ENCODE assay signal across 8 cellular contexts in the genomic region with DNA sequence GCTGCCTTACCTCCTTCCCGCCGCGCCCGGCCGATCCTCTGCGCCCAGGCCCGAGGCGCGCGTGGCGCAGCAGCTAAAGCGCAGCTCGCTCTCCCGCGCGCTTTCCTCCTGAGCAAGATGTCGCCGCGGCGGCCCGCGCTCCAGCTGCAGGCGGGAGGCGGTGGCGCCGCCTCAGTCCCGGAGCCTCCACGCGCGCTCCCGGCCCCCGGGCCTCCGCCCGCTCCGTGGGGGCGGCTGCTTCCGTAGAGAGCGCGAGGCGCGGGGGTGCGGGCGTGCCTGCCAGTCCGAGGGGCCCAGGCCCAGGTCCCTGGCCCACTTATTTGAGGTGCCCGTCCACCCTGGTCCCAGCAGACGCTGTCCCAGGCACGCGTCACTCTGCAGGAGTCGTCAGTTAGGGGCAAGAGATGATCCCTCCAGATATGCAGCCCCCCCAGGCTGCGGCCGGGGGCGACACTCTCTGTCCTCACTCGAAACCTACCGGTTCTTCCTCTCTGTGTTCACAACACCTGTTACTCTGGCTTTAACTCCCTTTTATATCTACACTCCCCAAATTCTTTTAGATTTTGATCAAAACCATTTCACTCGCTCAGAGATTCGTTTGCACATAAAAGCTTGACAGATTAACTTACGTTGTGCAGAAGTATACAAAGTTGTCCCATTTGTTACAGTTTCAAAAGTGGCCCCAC. TPM values are rescaled to one million over a fixed set of nuclear protein-coding genes. Genes with fewer than 3 reads are reported as not detected.
DNase-seq lines count a peak whose midpoint lies in the region; ATAC-seq and TF ChIP-seq lines count a peak whose summit lies in the region.

A gene with protein sequence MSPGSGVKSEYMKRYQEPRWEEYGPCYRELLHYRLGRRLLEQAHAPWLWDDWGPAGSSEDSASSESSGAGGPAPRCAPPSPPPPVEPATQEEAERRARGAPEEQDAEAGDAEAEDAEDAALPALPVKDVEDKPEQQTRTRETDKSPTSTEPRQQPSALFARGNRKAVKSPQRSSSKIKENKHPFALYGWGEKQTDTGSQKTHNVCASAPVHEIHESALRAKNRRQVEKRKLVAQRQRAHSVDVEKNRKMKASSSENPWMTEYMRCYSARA (minus strand): TSS at position 146 of the 686 bp plus-strand sequence. CDS start 582 bp downstream, outside the sequence.

- H3K79me2 ChIP-seq in trophoblast cell (ENCODE audit: control insufficient read depth, insufficient read depth, low read length, poor library complexity): peaks cover 16% of the 10 kb centered on the region

- H3K18ac ChIP-seq in trophoblast cell (ENCODE audit: low read length): peak within 1 kb of the TSS; percentile 72

- no peak within 1 kb of the TSS for H3K23ac ChIP-seq in trophoblast cell (ENCODE audit: low read length)

- POLR2A ChIA-PET in activated naive CD8-positive, alpha-beta T cell treated with anti-CD3 and anti-CD28 coated beads, Interleukin-2, amount 10 ng/mL, durations not matched to agents 7 days and 5 days (lab: Charles Lee): interaction anchor here (0.6 to 1.6 kb wide), 3 partner anchors 68 to 214 kb away, joined by 3 to 8 read pairs (median 4); no protein-coding TSS in a partner anchor

- H3K27me3 ChIP-seq in SJCRH30 (no peaks in the 10 kb centered on the region), heart left ventricle (peaks cover 0 to 2% (median 0%) of the 10 kb centered on the region in 9 donors), trophoblast cell (ENCODE audit: insufficient read depth, low read length) (no peaks in the 10 kb centered on the region), vagina (no peaks in the 10 kb centered on the region)

- TF ChIP-seq POLR2A in heart left ventricle (IDR thresholded peaks at IDR 0.05) (no peak), vagina (IDR thresholded peaks at IDR 0.05) (no peak)

- no peaks in the 10 kb centered on the region for H3K9me3 ChIP-seq in SJCRH30 (replicated peaks)
- no peaks in the 10 kb centered on the region for H3K9me3 ChIP-seq in heart left ventricle
- no peaks in the 10 kb centered on the region for H3K9me3 ChIP-seq in trophoblast cell (ENCODE audit: insufficient read depth, low read depth, low read length)
- H3K9me3 ChIP-seq in vagina: no peaks in the 10 kb centered on the region

- H3K9me3 Mint-ChIP-seq in activated naive CD8-positive, alpha-beta T cell treated with anti-CD3 and anti-CD28 coated beads, Interleukin-2, amount 10 ng/mL, durations not matched to agents 7 days and 5 days: no peaks in the 10 kb centered on the region

- peak within 1 kb of the TSS; percentile 89 for H3K27ac Mint-ChIP-seq in activated naive CD8-positive, alpha-beta T cell treated with anti-CD3 and anti-CD28 coated beads, Interleukin-2, amount 10 ng/mL, durations not matched to agents 7 days and 5 days

- H3K36me3 ChIP-seq in SJCRH30: 0 out of 2 replicates have a peak, but pooled peaks cover 3% of the 10 kb centered on the region
- H3K36me3 ChIP-seq in heart left ventricle: no peaks in the 10 kb centered on the region
- H3K36me3 ChIP-seq in trophoblast cell (ENCODE audit: control insufficient read depth in 1 of 2, insufficient read depth in 2 of 2, low read length in 2 of 2): no peaks in the 10 kb centered on the region
- no peaks in the 10 kb centered on the region for H3K36me3 ChIP-seq in vagina

- WGBS in heart left ventricle, 4 donors: 1 to 3% (median 1%) methylated on average over 16 to 57 of the region's 57 CpGs
- WGBS in trophoblast cell (ENCODE audit: extremely low coverage, insufficient coverage, insufficient read length): no CpG with 5 or more reads among the region's 57 CpGs

- peak within 1 kb of the TSS; percentile 88 for H3K14ac ChIP-seq in trophoblast cell (ENCODE audit: low read length)

- H3K27ac ChIP-seq in SJCRH30 (peak within 1 kb of the TSS; percentile 77), heart left ventricle (peak within 1 kb of the TSS; percentile 55 to 97 (median 92)), trophoblast cell (ENCODE audit: low read depth, low read length) (peak within 1 kb of the TSS; percentile 80), vagina (peak within 1 kb of the TSS; percentile 94)

- no peak within 1 kb of the TSS for H2AK5ac ChIP-seq in trophoblast cell (ENCODE audit: low read length)

- H3K4me1 ChIP-seq in SJCRH30: peaks cover 6% of the 10 kb centered on the region; the same call in 1 of the 2 replicates
- H3K4me1 ChIP-seq in heart left ventricle: peaks cover 0 to 36% (median 14%) of the 10 kb centered on the region in 12 donors
- peaks cover 0 to 13% of the 10 kb centered on the region in 2 experiments for H3K4me1 ChIP-seq in trophoblast cell (ENCODE audit: control insufficient read depth in 1 of 2, insufficient read depth in 2 of 2, low read length in 2 of 2)
- H3K4me1 ChIP-seq in vagina: peaks cover 26% of the 10 kb centered on the region

- TF ChIP-seq CTCF in heart left ventricle (IDR thresholded peaks at IDR 0.05) (peak in 3 of 12 donors; percentile 6 to 28 (median 14)), vagina (IDR thresholded peaks at IDR 0.05) (no peak)

- H3K4me3 Mint-ChIP-seq in activated naive CD8-positive, alpha-beta T cell treated with anti-CD3 and anti-CD28 coated beads, Interleukin-2, amount 10 ng/mL, durations not matched to agents 7 days and 5 days: peak within 1 kb of the TSS; percentile 93

- DNase-seq in COR-L47 (lab: John Stamatoyannopoulos, UW) (peak; percentile 38), SJCRH30 (peak; percentile 64 to 76), heart left ventricle (peak; percentile 45 to 81 (median 66)), trophoblast cell (peak; percentile 46 to 65), vagina (ENCODE audit: extremely low spot score in 2 of 2) (no peak)
- DNase-seq in activated naive CD8-positive, alpha-beta T cell treated with anti-CD3 and anti-CD28 coated beads, Interleukin-2, amount 10 ng/mL, durations not matched to agents 7 days and 5 days: peak; percentile 81

- H3K4ac ChIP-seq in trophoblast cell (ENCODE audit: low read depth, low read length): peak within 1 kb of the TSS; percentile 84

- peak within 1 kb of the TSS; percentile 41 for H2BK12ac ChIP-seq in trophoblast cell (ENCODE audit: low read length)

- peak within 1 kb of the TSS; percentile 83 for H4K8ac ChIP-seq in trophoblast cell (ENCODE audit: low read depth, low read length)

- H3K79me1 ChIP-seq in trophoblast cell (ENCODE audit: low read length): peaks cover 11% of the 10 kb centered on the region

- peak within 1 kb of the TSS; percentile 65 for H4K91ac ChIP-seq in trophoblast cell (ENCODE audit: low read depth, low read length)

- H3K36me3 Mint-ChIP-seq in activated naive CD8-positive, alpha-beta T cell treated with anti-CD3 and anti-CD28 coated beads, Interleukin-2, amount 10 ng/mL, durations not matched to agents 7 days and 5 days: peaks cover 16% of the 10 kb centered on the region

- ATAC-seq in GM19395 (IDR thresholded peaks at IDR 0.05; ENCODE audit: unreplicated experiment) (peak; percentile 49), HG03457 (IDR thresholded peaks at IDR 0.05; ENCODE audit: unreplicated experiment) (peak; percentile 27), heart left ventricle (peak; percentile 28 to 86 (median 70))
- peak; percentile 44 for ATAC-seq in activated naive CD8-positive, alpha-beta T cell treated with anti-CD3 and anti-CD28 coated beads, Interleukin-2, amount 10 ng/mL, durations not matched to agents 7 days and 5 days (ENCODE audit: low read depth)

- peak within 1 kb of the TSS; percentile 65 for H2BK120ac ChIP-seq in trophoblast cell (ENCODE audit: insufficient read depth, low read length, poor library complexity)

- H3K9ac ChIP-seq in trophoblast cell (ENCODE audit: low read length): peak within 1 kb of the TSS; percentile 81

- H3K4me2 ChIP-seq in trophoblast cell (ENCODE audit: low read length): peak within 1 kb of the TSS; percentile 98

- peak within 1 kb of the TSS; percentile 66 for H2AFZ ChIP-seq in trophoblast cell (ENCODE audit: insufficient read depth, low read length, poor library complexity)

- H4K12ac ChIP-seq in trophoblast cell (ENCODE audit: low read depth, low read length): peak within 1 kb of the TSS; percentile 54

- H3K4me3 ChIP-seq in SJCRH30: peak within 1 kb of the TSS; percentile 94
- H3K4me3 ChIP-seq in heart left ventricle: peak within 1 kb of the TSS; percentile 69 to 99 (median 92)
- peak within 1 kb of the TSS; percentile 94 for H3K4me3 ChIP-seq in trophoblast cell (ENCODE audit: low read depth, low read length)
- H3K4me3 ChIP-seq in vagina: peak within 1 kb of the TSS; percentile 95 to 96

- H3K4me1 Mint-ChIP-seq in activated naive CD8-positive, alpha-beta T cell treated with anti-CD3 and anti-CD28 coated beads, Interleukin-2, amount 10 ng/mL, durations not matched to agents 7 days and 5 days: peaks cover 28% of the 10 kb centered on the region

- peaks cover 10% of the 10 kb centered on the region for H3K27me3 Mint-ChIP-seq in activated naive CD8-positive, alpha-beta T cell treated with anti-CD3 and anti-CD28 coated beads, Interleukin-2, amount 10 ng/mL, durations not matched to agents 7 days and 5 days

- peak within 1 kb of the TSS; percentile 88 for H2BK5ac ChIP-seq in trophoblast cell (ENCODE audit: low read depth, low read length, poor library complexity)

- intact Hi-C loops in heart left ventricle (cut with DNase I) (loop anchor here in 3 of 10 donors (2.0 to 5.0 kb wide), 3 partner anchors 72 to 81 kb away; a partner anchor contains a TSS), vagina (cut with DNase I) (no loop called here)

RNA-seq across cellular contexts. Expression of the gene that starts here (rescaled TPM):
- total RNA-seq in SJCRH30 (2014; rRNA removed; shearing (Covaris generic)): 33.5 and 39.0 TPM in 2 replicates
- 10 to 100 TPM; 10.5 to 10.8 TPM for total RNA-seq in activated naive CD8-positive, alpha-beta T cell treated with anti-CD3 and anti-CD28 coated beads, Interleukin-2, amount 10 ng/mL, durations not matched to agents 7 days and 5 days
- total RNA-seq in heart left ventricle: 1 to 10 TPM in 8 of 9 donors, under 1 TPM in 1; 0.94 to 6.2 (median 3.0) TPM
- polyA plus RNA-seq in heart left ventricle: 1 to 10 TPM; 1.1 to 1.4 TPM
- 42.2 and 43.3 TPM in 2 replicates for polyA plus RNA-seq in trophoblast cell (2013)
- 3.9 TPM for total RNA-seq in vagina

Comparison
In these comparisons a context has a peak if more than half of its experiments do, and no peak if none do; other contexts are left out.
1. DNase-seq: peak in COR-L47 (single experiment), SJCRH30 (2 of 2), activated naive CD8-positive, alpha-beta T cell treated with anti-CD3 and anti-CD28 coated beads, Interleukin-2, amount 10 ng/mL, durations not matched to agents 7 days and 5 days (single experiment), heart left ventricle (5 of 5) and trophoblast cell (2 of 2); none in vagina (0 of 2).
2. Peak in every context shown above with its lines, with median percentiles within 50 percentile points of each other: ATAC-seq, H3K27ac ChIP-seq and H3K4me3 ChIP-seq.